ENCODE assay signal across 10 cellular contexts in the genomic region with DNA sequence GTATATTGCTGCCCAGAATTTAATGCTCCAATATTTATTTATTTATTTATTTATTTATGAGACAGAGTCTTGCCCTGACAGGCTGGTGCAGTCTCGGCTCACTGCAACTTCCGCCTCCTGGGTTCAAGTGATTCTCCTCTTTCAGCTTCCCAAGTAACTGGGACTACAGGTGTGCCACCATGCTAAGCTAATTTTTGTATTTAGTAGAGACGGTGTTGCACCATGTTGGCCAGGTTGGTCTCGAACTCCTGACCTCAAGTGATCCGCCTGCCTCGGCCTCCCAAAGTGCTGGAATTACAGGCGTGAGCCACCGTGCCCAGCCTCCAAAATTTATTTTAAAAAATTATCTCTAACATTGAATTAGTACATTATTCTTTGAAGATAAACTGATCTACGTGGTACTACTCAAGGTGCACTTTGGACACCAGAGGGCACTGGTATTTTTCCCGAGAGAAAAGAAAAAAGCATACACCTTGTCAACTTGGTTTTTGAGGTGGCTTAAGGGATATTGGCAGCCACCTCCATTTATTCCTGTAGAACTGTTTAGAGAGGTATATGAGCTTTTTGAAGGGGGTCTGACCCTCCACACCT. TPM values are rescaled to one million over a fixed set of nuclear protein-coding genes. Genes with fewer than 3 reads are reported as not detected.
DNase-seq lines count a peak whose midpoint lies in the region; ATAC-seq, FAIRE-seq and TF ChIP-seq lines count a peak whose summit lies in the region.
"Had no signal": no experiment of that assay in that cellular context is flagged by ENCODE, and none has a peak within 500 bp of the region (broad histone marks: within the 10 kb centered on the region; RNA-seq: fewer than 3 reads in every experiment).

No MANE protein-coding gene starts in this region.

- H3K9me3 Mint-ChIP-seq in glutamatergic neuron (ENCODE audit: unreplicated experiment), result peaks cover 4% of the 10 kb centered on the region

- H3K4me3 Mint-ChIP-seq in glutamatergic neuron (ENCODE audit: unreplicated experiment), result peak overlapping the region; percentile 94

- H3K9me3 ChIP-seq in DND-41 (ENCODE audit: insufficient read depth, low read length, severe bottlenecking), result no peaks in the 10 kb centered on the region
- H3K9me3 ChIP-seq in SU-DHL-6 (ENCODE audit: insufficient read depth, low read length), result no peaks in the 10 kb centered on the region
- H3K9me3 ChIP-seq: thoracic aorta had no signal

- H3K9ac ChIP-seq in DND-41 (ENCODE audit: low read depth, low read length) (no peak overlapping the region), SU-DHL-6 (ENCODE audit: low read length) (no peak overlapping the region)

- H2AFZ ChIP-seq in DND-41 (ENCODE audit: low read depth, low read length) (no peak overlapping the region), SU-DHL-6 (ENCODE audit: low read depth, low read length, severe bottlenecking) (no peak overlapping the region)

- peak; percentile 42 for TF ChIP-seq CTCF in DND-41 (IDR thresholded peaks at IDR 0.05; ENCODE audit: borderline replicate concordance, extremely low read depth, low read length, poor library complexity, severe bottlenecking)
- peak; percentile 36 for TF ChIP-seq CTCF in SU-DHL-6 (IDR thresholded peaks at IDR 0.05; ENCODE audit: insufficient read depth, low read length, poor library complexity, severe bottlenecking)
- no peak for TF ChIP-seq CTCF in glutamatergic neuron (IDR thresholded peaks at IDR 0.05; ENCODE audit: partially characterized antibody, unreplicated experiment)

- H4K20me1 ChIP-seq in DND-41 (ENCODE audit: insufficient read depth, low read length) (peaks cover 14% of the 10 kb centered on the region), SU-DHL-6 (ENCODE audit: low read depth, low read length) (no peaks in the 10 kb centered on the region)

- H3K4me1 ChIP-seq in DND-41 (ENCODE audit: insufficient read depth, low read length), result peaks cover 34% of the 10 kb centered on the region

- peaks cover 2% of the 10 kb centered on the region for H3K27me3 Mint-ChIP-seq in glutamatergic neuron (ENCODE audit: unreplicated experiment)

- H3K27me3 ChIP-seq in DND-41 (ENCODE audit: insufficient read depth, low read length, poor library complexity) (no peaks in the 10 kb centered on the region), SU-DHL-6 (ENCODE audit: low read length) (no peaks in the 10 kb centered on the region)

- H3K27ac ChIP-seq in DND-41 (ENCODE audit: low read length) (no peak overlapping the region), SU-DHL-6 (ENCODE audit: low read depth, low read length) (no peak overlapping the region)

- no peaks in the 10 kb centered on the region for H3F3A ChIP-seq in SU-DHL-6 (ENCODE audit: insufficient read depth)

- H3K4me1 Mint-ChIP-seq in glutamatergic neuron (ENCODE audit: low read depth, unreplicated experiment), result peaks cover 20% of the 10 kb centered on the region

- H3K36me3 ChIP-seq in DND-41 (ENCODE audit: insufficient read depth, low read length), result peaks cover 27% of the 10 kb centered on the region
- H3K36me3 ChIP-seq in SU-DHL-6 (ENCODE audit: low read length), result peaks cover 12% of the 10 kb centered on the region; the same call in 1 of the 2 replicates
- H3K36me3 ChIP-seq: thoracic aorta had no signal

- ATAC-seq in DND-41 (ENCODE audit: insufficient read depth, low read depth) (no peak), HG03460 (IDR thresholded peaks at IDR 0.05; ENCODE audit: unreplicated experiment) (no peak)

- no peaks in the 10 kb centered on the region for H3K9me2 ChIP-seq in SU-DHL-6 (replicated peaks; ENCODE audit: insufficient read depth, low read length)

- in situ Hi-C loops in ACHN (cut with HindIII; ENCODE audit: low pct_ligation_motif_present, low pct_unique_long_range_greater_than_20kb, low sequenced_read_pairs), result no loop called here

- DNase-seq in ACHN (peak; percentile 46), DND-41 (no peak), glutamatergic neuron (no peak), NCI-H1092 (lab: John Stamatoyannopoulos, UW) (no peak), medulla oblongata (ENCODE audit: extremely low spot score) (no peak), GM19239 (ENCODE audit: insufficient read length, low spot score) (no peak)
- DNase-seq: NCI-H2029 treated with DMSO at 0.1 percent for 48 hours had no signal

- FAIRE-seq in GM19239 (lab: Jason Lieb, UNC), result no peak

- H3K4me3 ChIP-seq in DND-41 (ENCODE audit: low read depth in 1 of 2, low read length in 2 of 2), result no peak overlapping the region
- H3K4me3 ChIP-seq in SU-DHL-6 (ENCODE audit: insufficient read depth, low read length, poor library complexity, severe bottlenecking), result no peak overlapping the region

- no peaks in the 10 kb centered on the region for H3K36me3 Mint-ChIP-seq in glutamatergic neuron (ENCODE audit: unreplicated experiment)

- peaks cover 32% of the 10 kb centered on the region for H3K79me2 ChIP-seq in DND-41 (ENCODE audit: insufficient read depth, low read length)
- peaks cover 9% of the 10 kb centered on the region; the same call in 1 of the 2 replicates for H3K79me2 ChIP-seq in SU-DHL-6 (ENCODE audit: insufficient read depth, low read length)

- no peak overlapping the region for H3K4me2 ChIP-seq in DND-41 (ENCODE audit: insufficient read depth, low read length)
- peak overlapping the region; percentile 55 for H3K4me2 ChIP-seq in SU-DHL-6 (ENCODE audit: low read depth, low read length, poor library complexity, severe bottlenecking)

- peak overlapping the region; percentile 94 for H3K27ac Mint-ChIP-seq in glutamatergic neuron (ENCODE audit: unreplicated experiment)

RNA-seq across cellular contexts. Expression of a gene that starts 1.4 kb away (rescaled TPM):
- total RNA-seq in glutamatergic neuron (ENCODE audit: unreplicated experiment), result 308 TPM

RNA-seq across cellular contexts. Expression of a gene that starts 9.8 kb away (rescaled TPM):
- 46.8 TPM for total RNA-seq in glutamatergic neuron (ENCODE audit: unreplicated experiment)
